In genomic region chr10:103117247-103117646, GRCh38 we compare ENCODE assay signal across 18 cellular contexts.
DNase-seq lines count a peak whose midpoint lies in the region; ATAC-seq, FAIRE-seq and TF ChIP-seq lines count a peak whose summit lies in the region.
"Had no signal": no experiment of that assay in that cellular context is flagged by ENCODE, and none has a peak within 500 bp of the region (broad histone marks: within the 10 kb centered on the region; RNA-seq: fewer than 3 reads in every experiment).

No MANE protein-coding gene starts in this region.

- H3K36me3 ChIP-seq in Panc1 (ENCODE audit: control insufficient read depth, insufficient read depth, low read length) (no peaks in the 10 kb centered on the region), gastrocnemius medialis (no peaks in the 10 kb centered on the region)
- H3K36me3 ChIP-seq: HAP-1 had no signal

- no peak overlapping the region for H3K27ac ChIP-seq in A549
- no peak overlapping the region for H3K27ac ChIP-seq in Panc1 (ENCODE audit: low read length)
- H3K27ac ChIP-seq in gastrocnemius medialis = peak overlapping the region; percentile 79 to 92 (median 84)
- no peak overlapping the region for H3K27ac ChIP-seq in H9 (ENCODE audit: insufficient read length, low read depth, low read length)
- H3K27ac ChIP-seq: 22Rv1, BLaER1, KMS-11 had no signal

- no peak overlapping the region for H4K5ac ChIP-seq in H9 (ENCODE audit: insufficient read length, low read depth, low read length)

- no peaks in the 10 kb centered on the region for H3K27me3 Mint-ChIP-seq in H9 (ENCODE audit: low read depth)
- H3K27me3 Mint-ChIP-seq: CD4-positive, alpha-beta memory T cell had no signal

- DNase-seq in A549 (ENCODE audit: low read depth in 1 of 2, low spot score in 1 of 2) (no peak), Panc1 (ENCODE audit: low read depth, low spot score) (no peak), left lobe of liver (ENCODE audit: low spot score) (no peak), gastrocnemius medialis (no peak), cerebellum (ENCODE audit: low spot score) (no peak), H9 (no peak)
- DNase-seq: CD4-positive, alpha-beta memory T cell; DMS153; DMS79 treated with DMSO at 0.1 percent for 48 hours had no signal

- TF ChIP-seq POLR2A in A549 (IDR thresholded peaks at IDR 0.05; ENCODE audit: low read length) (no peak), gastrocnemius medialis (IDR thresholded peaks at IDR 0.05) (no peak)

- FAIRE-seq in A549 (lab: Jason Lieb, UNC) = peak; percentile 23
- FAIRE-seq: GM12891, GM18507, H1 had no signal

- H3K4me2 ChIP-seq in A549 (no peak overlapping the region), H9 (ENCODE audit: insufficient read depth, insufficient read length, low read length) (no peak overlapping the region)
- H3K4me2 ChIP-seq: BLaER1, KMS-11 had no signal

- H4K20me1 ChIP-seq in H9 (ENCODE audit: control insufficient read depth, insufficient read depth, insufficient read length) = no peaks in the 10 kb centered on the region

- TF ChIP-seq RAD21 in A549 (conservative IDR thresholded peaks at IDR 0.05 in 1 of 2, IDR thresholded peaks at IDR 0.05 in 1 of 2) = no peak

- intact Hi-C loops in Panc1 (cut with micrococcal nuclease; ENCODE audit: unreplicated experiment) (loop anchor here (10.0 kb wide), 1 partner anchor 128 kb away; the partner anchor contains the start of gene RPEL1), gastrocnemius medialis (cut with DNase I; ENCODE audit: low total_unique reads) (no loop called here)

- H3K4me1 ChIP-seq in A549 = peaks cover 49% of the 10 kb centered on the region
- H3K4me1 ChIP-seq in Panc1 (ENCODE audit: control insufficient read depth, insufficient read depth, low read length) = peaks cover 13% of the 10 kb centered on the region
- H3K4me1 ChIP-seq in gastrocnemius medialis = peaks cover 83 to 91% of the 10 kb centered on the region in 2 donors
- H3K4me1 ChIP-seq in H9 (ENCODE audit: insufficient read depth, low read length) = no peaks in the 10 kb centered on the region

- H4K8ac ChIP-seq in H9 (replicated peaks; ENCODE audit: insufficient read length, low read depth, low read length) = no peak overlapping the region

- no peak overlapping the region for H3K18ac ChIP-seq in H9 (ENCODE audit: insufficient read length, low read depth, low read length)

- no peak overlapping the region for H2AK5ac ChIP-seq in H9 (ENCODE audit: insufficient read length, low read length)

- H2BK5ac ChIP-seq in H9 (ENCODE audit: insufficient read length, low read length) = no peak overlapping the region

- H3K56ac ChIP-seq in H9 (ENCODE audit: insufficient read length, low read depth, low read length) = no peak overlapping the region

- ATAC-seq in A549 (peak in 1 of 2 experiments; percentile 17; a peak in 1 of 6 replicates), Panc1 (0 out of 2 replicates have a peak, but pooled peaks have one; percentile 50), left lobe of liver (peak; percentile 22), gastrocnemius medialis (no peak), GM19328 (IDR thresholded peaks at IDR 0.05; ENCODE audit: unreplicated experiment) (no peak)

- H2BK12ac ChIP-seq in H9 (ENCODE audit: insufficient read length, low read depth, low read length) = no peak overlapping the region

- H3K4me3 ChIP-seq in A549 (no peak overlapping the region), Panc1 (ENCODE audit: low read depth in 2 of 2, low read length in 2 of 2) (no peak overlapping the region), gastrocnemius medialis (no peak overlapping the region)
- H3K4me3 ChIP-seq: BLaER1, HAP-1 had no signal

- CTCF ChIA-PET in A549 (lab: Yijun Ruan, JAX) = interaction anchor here (1.6 kb wide), 2 partner anchors 127 to 132 kb away, joined by 4 to 9 read pairs; no protein-coding TSS in a partner anchor
- CTCF ChIA-PET in Panc1 (lab: Charles Lee) = no interaction called here

- no peak overlapping the region for H3K4me3 Mint-ChIP-seq in H9
- H3K4me3 Mint-ChIP-seq: CD14-positive monocyte; CD4-positive, alpha-beta memory T cell had no signal

- H3K79me1 ChIP-seq in H9 (ENCODE audit: insufficient read depth, low read depth, low read length, poor library complexity, severe bottlenecking) = no peaks in the 10 kb centered on the region

- no peaks in the 10 kb centered on the region for H3K23me2 ChIP-seq in H9 (ENCODE audit: insufficient read length, low read depth, low read length, poor library complexity, severe bottlenecking)

- no peaks in the 10 kb centered on the region for H3K36me3 Mint-ChIP-seq in H9 (ENCODE audit: insufficient read depth in 1 of 3, low read depth in 3 of 3)

- H3K27me3 ChIP-seq in Panc1 (ENCODE audit: control insufficient read depth, insufficient read depth, low read length) (no peaks in the 10 kb centered on the region), gastrocnemius medialis (no peaks in the 10 kb centered on the region), H9 (ENCODE audit: insufficient read depth, low read length) (no peaks in the 10 kb centered on the region)
- H3K27me3 ChIP-seq: BLaER1 had no signal

- POLR2A ChIA-PET in A549 (lab: Yijun Ruan, JAX) = no interaction called here
- POLR2A ChIA-PET in Panc1 (lab: Charles Lee) = interaction anchor here (1.1 kb wide), 1 partner anchor 42 kb away, joined by 5 read pairs; no protein-coding TSS in a partner anchor

- H2AFZ ChIP-seq in H9 (ENCODE audit: low read length) = no peak overlapping the region

- in situ Hi-C loops in Panc1 (cut with HindIII; ENCODE audit: low pct_unique_long_range_greater_than_20kb, low sequenced_read_pairs) = no loop called here
- in situ Hi-C loops in gastrocnemius medialis (cut with MboI; ENCODE audit: low sequenced_read_pairs in 4 of 4) = loop anchor here in 1 of 4 donors (25.0 kb wide), 1 partner anchor 120 kb away; the partner anchor contains the start of gene RPEL1

- peaks cover 10 to 17% of the 10 kb centered on the region in 2 experiments; a peak in 3 of 4 replicates for H3K4me1 Mint-ChIP-seq in H9

- H3K9me3 ChIP-seq in A549 = no peaks in the 10 kb centered on the region
- H3K9me3 ChIP-seq in Panc1 (ENCODE audit: control insufficient read depth, insufficient read depth, low read depth, low read length) = no peaks in the 10 kb centered on the region
- no peaks in the 10 kb centered on the region for H3K9me3 ChIP-seq in gastrocnemius medialis
- no peaks in the 10 kb centered on the region for H3K9me3 ChIP-seq in H9 (ENCODE audit: control insufficient read depth, low read depth, low read length)
- H3K9me3 ChIP-seq: BLaER1, HAP-1 had no signal

- no peaks in the 10 kb centered on the region for H3K79me2 ChIP-seq in H9 (ENCODE audit: insufficient read depth, low read length)

- H3K27ac Mint-ChIP-seq in H9 = no peak overlapping the region

- no peak overlapping the region for H3K9ac ChIP-seq in H9 (ENCODE audit: extremely low read depth, insufficient read length, low read length)
- H3K9ac ChIP-seq: BLaER1, KMS-11 had no signal

- TF ChIP-seq CTCF in A549 (IDR thresholded peaks at IDR 0.05) (no peak), Panc1 (IDR thresholded peaks at IDR 0.05) (no peak), gastrocnemius medialis (IDR thresholded peaks at IDR 0.05 in 4 of 5, conservative IDR thresholded peaks at IDR 0.05 in 1 of 5) (no peak), H9 (conservative IDR thresholded peaks at IDR 0.05) (no peak)

- H2BK120ac ChIP-seq in H9 (ENCODE audit: low read depth, low read length, poor library complexity, severe bottlenecking) = no peak overlapping the region

- no peak overlapping the region for H3T11ph ChIP-seq in H9 (ENCODE audit: low read length)

- no peak for TF ChIP-seq EP300 in A549 (IDR thresholded peaks at IDR 0.05)

- H3K9me3 Mint-ChIP-seq in H9 = no peaks in the 10 kb centered on the region
- H3K9me3 Mint-ChIP-seq: CD14-positive monocyte; CD4-positive, alpha-beta memory T cell had no signal

- H3K23ac ChIP-seq in H9 (ENCODE audit: insufficient read length, low read depth, low read length) = no peak overlapping the region

- no peak overlapping the region for H2BK20ac ChIP-seq in H9 (ENCODE audit: low read depth, low read length, poor library complexity, severe bottlenecking)

- WGBS in A549 (ENCODE audit: missing lambda C conversion rate) = 79% methylated on average over 2 of the region's 2 CpGs
- WGBS in H9 (ENCODE audit: extremely low coverage, insufficient read length, low lambda C conversion rate) = no CpG with 5 or more reads among the region's 2 CpGs

- no peak overlapping the region for H3K14ac ChIP-seq in H9 (ENCODE audit: insufficient read depth, low read length)

- no peak overlapping the region for H3K4ac ChIP-seq in H9 (ENCODE audit: low read depth, low read length)

- H4K91ac ChIP-seq in H9 (ENCODE audit: insufficient read length, low read depth, low read length) = no peak overlapping the region

- no TSS peak for BruUV-seq in Panc1 (replicated peaks; lab: Mats Ljungman, UMichigan)

- no peak overlapping the region for H2BK15ac ChIP-seq in H9 (ENCODE audit: low read depth, low read length)

TF ChIP-seq in A549, 52 proteins besides CTCF, POLR2A, EP300 and RAD21 (continues in another document):
- TF ChIP-seq JUNB (IDR thresholded peaks at IDR 0.05) (no peak), NFE2L2 (conservative IDR thresholded peaks at IDR 0.05; ENCODE audit: low read length) (no peak), CHD4 (IDR thresholded peaks at IDR 0.05; ENCODE audit: borderline replicate concordance) (no peak), NPAS2 (CRISPR knock-in tag; IDR thresholded peaks at IDR 0.05; ENCODE audit: borderline replicate concordance) (no peak), JUN (IDR thresholded peaks at IDR 0.05) (no peak), SMC3 (IDR thresholded peaks at IDR 0.05) (no peak), HDAC2 (IDR thresholded peaks at IDR 0.05) (no peak), HOXB5 (CRISPR knock-in tag; IDR thresholded peaks at IDR 0.05) (no peak), EHMT2 (IDR thresholded peaks at IDR 0.05; ENCODE audit: low read depth) (no peak), FOXS1 (CRISPR knock-in tag; IDR thresholded peaks at IDR 0.05) (no peak), EHF (CRISPR knock-in tag; IDR thresholded peaks at IDR 0.05) (no peak), KDM5A (IDR thresholded peaks at IDR 0.05) (no peak), CBX8 (IDR thresholded peaks at IDR 0.05) (no peak), FOSB (CRISPR knock-in tag; IDR thresholded peaks at IDR 0.05) (no peak)
- TF ChIP-seq, protein P1, sequence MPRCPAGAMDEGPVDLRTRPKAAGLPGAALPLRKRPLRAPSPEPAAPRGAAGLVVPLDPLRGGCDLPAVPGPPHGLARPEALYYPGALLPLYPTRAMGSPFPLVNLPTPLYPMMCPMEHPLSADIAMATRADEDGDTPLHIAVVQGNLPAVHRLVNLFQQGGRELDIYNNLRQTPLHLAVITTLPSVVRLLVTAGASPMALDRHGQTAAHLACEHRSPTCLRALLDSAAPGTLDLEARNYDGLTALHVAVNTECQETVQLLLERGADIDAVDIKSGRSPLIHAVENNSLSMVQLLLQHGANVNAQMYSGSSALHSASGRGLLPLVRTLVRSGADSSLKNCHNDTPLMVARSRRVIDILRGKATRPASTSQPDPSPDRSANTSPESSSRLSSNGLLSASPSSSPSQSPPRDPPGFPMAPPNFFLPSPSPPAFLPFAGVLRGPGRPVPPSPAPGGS (IDR thresholded peaks at IDR 0.05) = no peak

Comparison
In these comparisons a context has a peak if more than half of its experiments do, and no peak if none do; other contexts are left out.
1. ATAC-seq: peak in Panc1 (single experiment) and left lobe of liver (single experiment); none in gastrocnemius medialis (0 of 2) and GM19328 (single experiment).
2. H3K27ac ChIP-seq: peak in gastrocnemius medialis (4 of 4); none in A549 (0 of 2), Panc1 (single experiment) and H9 (single experiment).